In genomic region chr1:66243548-66244130, GRCh38 we compare ENCODE assay signal across 12 cellular contexts.
DNase-seq lines count a peak whose midpoint lies in the region; ATAC-seq, FAIRE-seq and TF ChIP-seq lines count a peak whose summit lies in the region.
"Had no signal": no experiment of that assay in that cellular context is flagged by ENCODE, and none has a peak within 500 bp of the region (broad histone marks: within the 10 kb centered on the region; RNA-seq: fewer than 3 reads in every experiment).

No MANE protein-coding gene starts in this region.

- H2BK20ac ChIP-seq in IMR-90 (ENCODE audit: low read depth, low read length): peak overlapping the region; percentile 49; the same call in 1 of the 2 replicates

- H3K4me2 ChIP-seq in IMR-90 (ENCODE audit: low read depth, low read length): peak overlapping the region; percentile 29
- H3K4me2 ChIP-seq: GM23338 had no signal

- WGBS in IMR-90 (ENCODE audit: extremely low coverage in 2 of 2, insufficient read length in 1 of 2), 2 experiments: no CpG with 5 or more reads among the region's 2 CpGs

- peak overlapping the region in 1 of 2 experiments; percentile 39; a peak in 1 of 4 replicates for H4K8ac ChIP-seq in IMR-90 (ENCODE audit: low read depth in 2 of 2, low read length in 2 of 2)

- BruUV-seq in IMR-90 (replicated peaks; lab: Mats Ljungman, UMichigan): no TSS peak

- H2BK120ac ChIP-seq in IMR-90 (ENCODE audit: low read depth, low read length): 0 out of 2 replicates have a peak overlapping the region, but pooled peaks have one; percentile 29

- H2AFZ ChIP-seq in IMR-90 (replicated peaks; ENCODE audit: low read length, poor library complexity): no peak overlapping the region

- H3K27ac ChIP-seq in IMR-90 (ENCODE audit: insufficient read depth, low read length): no peak overlapping the region
- peak overlapping the region; percentile 81 for H3K27ac ChIP-seq in caudate nucleus (ENCODE audit: low read depth, low read length)

- H2BK5ac ChIP-seq in IMR-90 (ENCODE audit: low read depth, low read length, poor library complexity, severe bottlenecking): no peak overlapping the region

- peak overlapping the region; percentile 51 for H3K14ac ChIP-seq in IMR-90 (replicated peaks; ENCODE audit: low read depth, low read length)

- no peaks in the 10 kb centered on the region for H3K36me3 ChIP-seq in IMR-90 (ENCODE audit: control insufficient read depth, insufficient read depth, low read length)

- CTCF ChIA-PET in IMR-90 (lab: Yijun Ruan, JAX): interaction anchor here (0.5 to 2.9 kb wide), 10 partner anchors 8 to 291 kb away, joined by 3 to 43 read pairs (median 5); no protein-coding TSS in a partner anchor

- intact Hi-C loops in IMR-90 (cut with micrococcal nuclease): loop anchor here (5.0 to 10.0 kb wide), 4 partner anchors 121 to 1179 kb away; partner anchors contain the start of gene PDE4B
- intact Hi-C loops in posterior cingulate gyrus (cut with DNase I): loop anchor here (5.0 kb wide), 2 partner anchors 71 to 246 kb away; no protein-coding TSS in a partner anchor
- intact Hi-C loops in cardiac septum (cut with DNase I): no loop called here

- H4K5ac ChIP-seq in IMR-90 (ENCODE audit: low read depth, low read length): peak overlapping the region; percentile 28; the same call in 1 of the 2 replicates

- no peak overlapping the region; the same call in 2 of the 3 replicates for H2BK15ac ChIP-seq in IMR-90 (ENCODE audit: low read depth, low read length)

- H2AK9ac ChIP-seq in IMR-90 (replicated peaks; ENCODE audit: low read depth, low read length, poor library complexity): no peak overlapping the region

- H3K4me3 ChIP-seq in IMR-90 (ENCODE audit: insufficient read depth, low read depth, low read length): no peak overlapping the region
- H3K4me3 ChIP-seq: GM23338 had no signal

- peak overlapping the region; percentile 46; the same call in 1 of the 2 replicates for H3K18ac ChIP-seq in IMR-90 (ENCODE audit: low read depth, low read length)

- no peak for TF ChIP-seq POLR2A in IMR-90 (IDR thresholded peaks at IDR 0.05; ENCODE audit: low read depth, low read length)

- no peaks in the 10 kb centered on the region for H3K79me1 ChIP-seq in IMR-90 (ENCODE audit: low read depth in 1 of 2, low read length in 2 of 2)

- peaks cover 5% of the 10 kb centered on the region for H3K4me1 ChIP-seq in IMR-90 (ENCODE audit: control insufficient read depth, insufficient read depth, low read length)

- H3K4ac ChIP-seq in IMR-90 (ENCODE audit: low read depth, low read length): peak overlapping the region; percentile 16; the same call in 1 of the 2 replicates

- H4K20me1 ChIP-seq in IMR-90 (ENCODE audit: insufficient read depth, low read length): no peaks in the 10 kb centered on the region

- peak overlapping the region; percentile 2; the same call in 1 of the 2 replicates for H4K91ac ChIP-seq in IMR-90 (ENCODE audit: insufficient read depth, low read depth, low read length)

- TF ChIP-seq CTCF in IMR-90 (conservative IDR thresholded peaks at IDR 0.05; ENCODE audit: low read depth, low read length): no peak

- peak; percentile 60 for DNase-seq in ELR (ENCODE audit: low read depth)
- no peak for DNase-seq in GM19239 (ENCODE audit: insufficient read length, low spot score)
- DNase-seq in IMR-90: peak; percentile 25
- DNase-seq in caudate nucleus (lab: John Stamatoyannopoulos, UW): no peak
- DNase-seq in posterior cingulate gyrus: no peak
- DNase-seq in cardiac septum (ENCODE audit: low spot score): no peak
- DNase-seq in NCI-H1436 treated with DMSO at 0.1 percent for 48 hours (lab: John Stamatoyannopoulos, UW): no peak
- DNase-seq: kidney; NCI-H1417; stimulated activated CD4-positive, alpha-beta T cell treated with anti-CD3 and anti-CD28 coated beads, Interleukin-2, amount 100 ng/mL, for 48 hours had no signal

- POLR2A ChIA-PET in IMR-90 (lab: Charles Lee; ENCODE audit: unreplicated experiment): no interaction called here

- no peaks in the 10 kb centered on the region for H3K9me3 ChIP-seq in IMR-90 (ENCODE audit: control insufficient read depth, insufficient read depth, low read length)

- no peak overlapping the region for H2AK5ac ChIP-seq in IMR-90 (ENCODE audit: low read depth, low read length)

- no peak overlapping the region; the same call in 1 of the 2 replicates for H3K56ac ChIP-seq in IMR-90 (ENCODE audit: extremely low read depth, insufficient read depth, low read length)

- peaks cover 5% of the 10 kb centered on the region; the same call in 1 of the 2 replicates for H3K9me1 ChIP-seq in IMR-90 (ENCODE audit: insufficient read depth, low read length)

- H3K23ac ChIP-seq in IMR-90 (ENCODE audit: low read depth, low read length): peak overlapping the region; percentile 37; the same call in 1 of the 2 replicates

- TF ChIP-seq RAD21 in IMR-90 (IDR thresholded peaks at IDR 0.05; ENCODE audit: low read length): no peak

- no peak overlapping the region; the same call in 1 of the 2 replicates for H3K9ac ChIP-seq in IMR-90 (ENCODE audit: low read depth, low read length)

- FAIRE-seq in GM19239 (lab: Jason Lieb, UNC): peak; percentile 66
- FAIRE-seq: kidney had no signal

- ATAC-seq in IMR-90 (ENCODE audit: low read depth): peak; percentile 21
- ATAC-seq in HG02588 (IDR thresholded peaks at IDR 0.05; ENCODE audit: unreplicated experiment): no peak
- ATAC-seq: GM23338 had no signal

- H3K27me3 ChIP-seq in IMR-90 (ENCODE audit: control insufficient read depth, insufficient read depth, low read length): no peaks in the 10 kb centered on the region

- dilution Hi-C loops in IMR-90 (cut with HindIII; ENCODE audit: low sequenced_read_pairs, unreplicated experiment): no loop called here

- in situ Hi-C loops in IMR-90 (cut with MboI; ENCODE audit: low sequenced_read_pairs): loop anchor here (5.0 to 25.0 kb wide), 2 partner anchors 291 to 506 kb away; no protein-coding TSS in a partner anchor

TF ChIP-seq in IMR-90, 13 proteins besides CTCF, POLR2A, EP300 and RAD21:
- TF ChIP-seq USF2 (IDR thresholded peaks at IDR 0.05; ENCODE audit: low read depth, low read length): no peak
- TF ChIP-seq BHLHE40 (IDR thresholded peaks at IDR 0.05; ENCODE audit: low read depth, low read length): no peak
- TF ChIP-seq RCOR1 (IDR thresholded peaks at IDR 0.05; ENCODE audit: insufficient replicate concordance, low read length): no peak
- TF ChIP-seq RFX5 (IDR thresholded peaks at IDR 0.05; ENCODE audit: low read depth, low read length): no peak
- TF ChIP-seq MXI1 (IDR thresholded peaks at IDR 0.05; ENCODE audit: borderline replicate concordance, low read depth, low read length): no peak
- no peak for TF ChIP-seq MAZ (IDR thresholded peaks at IDR 0.05; ENCODE audit: borderline replicate concordance, low read depth, low read length)
- TF ChIP-seq CHD1 (IDR thresholded peaks at IDR 0.05; ENCODE audit: low read depth, low read length): no peak
- no peak for TF ChIP-seq NFE2L2 (IDR thresholded peaks at IDR 0.05; ENCODE audit: low read depth, low read length)
- TF ChIP-seq FOS (IDR thresholded peaks at IDR 0.05; ENCODE audit: low read depth, low read length): no peak

Comparison
In these comparisons a context has a peak if more than half of its experiments do, and no peak if none do; other contexts are left out.
1. DNase-seq: peak in ELR (single experiment) and IMR-90 (single experiment); none in GM19239 (single experiment), caudate nucleus (0 of 61), posterior cingulate gyrus (0 of 10), cardiac septum (single experiment) and NCI-H1436 treated with DMSO at 0.1 percent for 48 hours (single experiment).